12 cellular contexts compared by ENCODE assay signal in genomic region chr22:19494676-19495173, GRCh38. TPM values are rescaled to one million over a fixed set of nuclear protein-coding genes. Genes with fewer than 3 reads are reported as not detected.
"Had no signal": no experiment of that assay in that cellular context is flagged by ENCODE, and none has a peak within 500 bp of the region (broad histone marks: within the 10 kb centered on the region; RNA-seq: fewer than 3 reads in every experiment).

No MANE protein-coding gene starts in this region.

- H3K9me3 Mint-ChIP-seq: GM23338, H9, HFFc6 had no signal

- ATAC-seq: GM23338, HCT116 had no signal

- H3K4me3 Mint-ChIP-seq: GM23338, H9, HFFc6 had no signal

- H3K4me2 ChIP-seq: GM23338 had no signal

- H3K4me1 ChIP-seq: HAP-1 had no signal

- H3K4me3 ChIP-seq: GM23248, GM23338, HAP-1 had no signal

- H3K9ac ChIP-seq: GM23248 had no signal

- H3K27ac Mint-ChIP-seq: GM23338, H9, HFFc6 had no signal

- H3K9me3 ChIP-seq: HAP-1 had no signal

- H3K4me1 Mint-ChIP-seq: GM23338, H9 had no signal

- H2AFZ ChIP-seq: GM23248, GM23338 had no signal

- FAIRE-seq: H1, H54 had no signal

- DNase-seq: GM23248, GOT3, H7, H9, HCEC 1CT, HFFc6 had no signal

- H3K27ac ChIP-seq: GM23248 had no signal

RNA-seq across cellular contexts. Expression of gene CLDN5, which starts 29.5 kb away (rescaled TPM):
- total RNA-seq: GM23248, H4 had no signal
- polyA plus RNA-seq: GM23248 had no signal
